In genomic region chr20:11027224-11027623, GRCh38 we compare ENCODE assay signal across 11 cellular contexts.
"Had no signal": no experiment of that assay in that cellular context is flagged by ENCODE, and none has a peak within 500 bp of the region (broad histone marks: within the 10 kb centered on the region; RNA-seq: fewer than 3 reads in every experiment).

No MANE protein-coding gene starts in this region.

- H3K27ac ChIP-seq: GM23248 had no signal

- ATAC-seq: GM23338, HCT116 had no signal

- H3K9me3 Mint-ChIP-seq: HFFc6 had no signal

- H3K9ac ChIP-seq: GM23248 had no signal

- H3K9me3 ChIP-seq: HAP-1 had no signal

- H3K4me1 ChIP-seq: HAP-1 had no signal

- H2AFZ ChIP-seq: GM23248, GM23338 had no signal

- H3K4me3 Mint-ChIP-seq: GM23338, H9, HFFc6 had no signal

- H3K36me3 ChIP-seq: HAP-1 had no signal

- H3K4me1 Mint-ChIP-seq: GM23338, H9 had no signal

- H3K4me3 ChIP-seq: GM23248, GM23338, HAP-1 had no signal

- H3K27ac Mint-ChIP-seq: GM23338, H9, HFFc6 had no signal

- H3K4me2 ChIP-seq: GM23338 had no signal

- FAIRE-seq: H1, H54 had no signal

- DNase-seq: GM23248, GOT3, H7, H9, HCEC 1CT, HFFc6 had no signal
